Comparison of ENCODE assay signal across 12 cellular contexts in the genomic region with DNA sequence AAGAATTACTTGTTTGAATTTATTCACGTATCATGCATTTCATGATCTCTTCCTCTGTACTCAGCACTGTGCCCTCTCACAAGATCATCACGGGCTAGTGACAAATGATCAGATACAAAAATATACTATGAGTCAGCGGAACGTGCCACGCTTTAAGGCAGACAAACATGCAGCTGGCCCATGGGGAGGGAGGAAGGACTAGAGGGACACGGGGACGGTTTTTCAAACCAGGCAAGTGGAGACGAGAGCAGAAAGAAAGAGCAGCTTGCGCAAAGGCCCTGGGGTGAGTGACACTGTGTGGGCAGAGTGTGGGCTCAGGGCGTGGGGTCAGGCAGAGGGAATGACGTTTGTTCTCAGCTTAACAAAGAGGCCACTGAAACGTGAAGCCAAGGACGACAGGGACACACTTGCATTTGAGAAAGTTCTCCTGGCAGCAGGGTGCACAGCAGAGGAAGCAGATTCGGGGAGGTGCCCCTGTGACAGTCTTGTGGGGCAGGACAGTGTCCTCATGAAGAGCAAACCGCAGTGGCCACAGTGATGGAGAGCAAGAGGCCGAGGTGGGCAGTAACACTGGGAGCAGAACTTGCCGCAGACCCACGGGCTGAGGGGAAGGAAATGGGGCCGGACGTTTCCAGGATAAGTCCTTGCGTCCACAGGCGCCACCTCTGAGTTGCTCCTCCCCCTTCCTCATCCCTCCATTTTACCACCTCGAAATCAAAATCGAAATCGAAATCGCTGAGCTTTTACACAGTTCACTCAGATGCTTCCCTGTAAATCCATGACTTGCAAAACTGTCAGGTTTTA. TPM values are rescaled to one million over a fixed set of nuclear protein-coding genes. Genes with fewer than 3 reads are reported as not detected.
A peak's percentile ranks its signal among the peaks of the same experiment; 100 is the strongest.
DNase-seq lines count a peak whose midpoint lies in the region; ATAC-seq, FAIRE-seq and TF ChIP-seq lines count a peak whose summit lies in the region.
"Had no signal": no experiment of that assay in that cellular context is flagged by ENCODE, and none has a peak within 500 bp of the region (broad histone marks: within the 10 kb centered on the region; RNA-seq: fewer than 3 reads in every experiment).

No MANE protein-coding gene starts in this region.

- H3K36me3 Mint-ChIP-seq in CD14-positive monocyte: no peaks in the 10 kb centered on the region

- TF ChIP-seq EP300 in K562 (IDR thresholded peaks at IDR 0.05; ENCODE audit: low read length): no peak

- H4K20me1 ChIP-seq in K562 (replicated peaks; ENCODE audit: control insufficient read depth, insufficient read depth, low read length): no peaks in the 10 kb centered on the region

- CTCF ChIA-PET in K562 (lab: Yijun Ruan, JAX; ENCODE audit: low intra/inter-chr PET ratio): no interaction called here

- no peak overlapping the region for H3K27ac ChIP-seq in K562 (ENCODE audit: extremely low read depth, low read depth, low read length)
- peak overlapping the region; percentile 13 to 86 for H3K27ac ChIP-seq in lung (ENCODE audit: low read depth in 1 of 2, low read length in 1 of 2)

- peaks cover 0 to 4% (median 2%) of the 10 kb centered on the region in 7 donors for H3K9me3 Mint-ChIP-seq in CD14-positive monocyte

- no peaks in the 10 kb centered on the region; a peak in 1 of 5 replicates for H3K4me1 ChIP-seq in K562 (replicated peaks in 1 of 2; ENCODE audit: control insufficient read depth in 2 of 2, insufficient read depth in 2 of 2, low read length in 2 of 2)
- peaks cover 6 to 29% of the 10 kb centered on the region in 2 donors for H3K4me1 ChIP-seq in lung (ENCODE audit: control insufficient read depth in 2 of 2, insufficient read depth in 2 of 2, low read length in 2 of 2)

- H3K27me3 ChIP-seq in K562 (ENCODE audit: control insufficient read depth in 2 of 2, insufficient read depth in 2 of 2, low read length in 2 of 2) (peaks cover 23 to 85% of the 10 kb centered on the region in 2 experiments; a peak in 4 of 5 replicates), lung (ENCODE audit: control insufficient read depth, insufficient read depth) (no peaks in the 10 kb centered on the region)

- 1% methylated on average over 26 of the region's 26 CpGs for WGBS in K562 (ENCODE audit: insufficient coverage, low coverage, missing lambda C conversion rate)
- WGBS in lung, 2 donors: 55 to 59% methylated on average over 26 of the region's 26 CpGs

- TF ChIP-seq RAD21 in K562 (CRISPR knock-in tag; conservative IDR thresholded peaks at IDR 0.05 in 1 of 2, IDR thresholded peaks at IDR 0.05 in 1 of 2): no peak

- POLR2A ChIA-PET in K562 (lab: Yijun Ruan, JAX): interaction anchor here (0.5 kb wide), 1 partner anchor 287 kb away, joined by 4 read pairs; no protein-coding TSS in a partner anchor

- H3K27ac Mint-ChIP-seq in CD14-positive monocyte: peak overlapping the region in 4 of 7 donors; percentile 57 to 79 (median 70)
- H3K27ac Mint-ChIP-seq: CD4-positive, CD25-positive, alpha-beta regulatory T cell; progenitor cell of endocrine pancreas had no signal

- H3K9ac ChIP-seq in K562 (ENCODE audit: insufficient read depth in 1 of 2, low read depth in 2 of 2, low read length in 2 of 2): no peak overlapping the region

- H3K79me2 ChIP-seq in K562 (ENCODE audit: control insufficient read depth, insufficient read depth, low read length): no peaks in the 10 kb centered on the region

- no peak overlapping the region for H3K4me3 ChIP-seq in K562
- no peak overlapping the region for H3K4me3 ChIP-seq in lung

- no peak for TF ChIP-seq POLR2A in K562 (conservative IDR thresholded peaks at IDR 0.05)

- intact Hi-C loops in CD14-positive monocyte (cut with micrococcal nuclease) (no loop called here), K562 (cut with micrococcal nuclease) (no loop called here)

- no peak overlapping the region for H3K4me2 ChIP-seq in K562 (ENCODE audit: insufficient read depth, low read length)

- H3K4me3 Mint-ChIP-seq in CD14-positive monocyte: peak overlapping the region in 1 of 2 donors; percentile 39
- H3K4me3 Mint-ChIP-seq: CD4-positive, CD25-positive, alpha-beta regulatory T cell had no signal

- in situ Hi-C loops in K562 (cut with MboI): no loop called here

- ATAC-seq in K562 (peak; percentile 77), lung (ENCODE audit: insufficient read depth, low FRiP score) (peak; percentile 51), GM19023 (IDR thresholded peaks at IDR 0.05; ENCODE audit: unreplicated experiment) (no peak), GM21717 (IDR thresholded peaks at IDR 0.05; ENCODE audit: unreplicated experiment) (no peak)

- peaks cover 29 to 31% (median 29%) of the 10 kb centered on the region in 3 donors for H3K27me3 Mint-ChIP-seq in CD14-positive monocyte (ENCODE audit: low read depth in 3 of 3)

- no peak for TF ChIP-seq CTCF in CD14-positive monocyte (IDR thresholded peaks at IDR 0.05)
- TF ChIP-seq CTCF in K562 (IDR thresholded peaks at IDR 0.05 in 2 of 3, conservative IDR thresholded peaks at IDR 0.05 in 1 of 3; ENCODE audit: insufficient read depth in 2 of 3, low read depth in 1 of 3, low read length in 3 of 3): no peak
- TF ChIP-seq CTCF in lung (IDR thresholded peaks at IDR 0.05; ENCODE audit: control extremely low read depth, extremely low read depth): no peak
- TF ChIP-seq CTCF in GM20000 (IDR thresholded peaks at IDR 0.05; ENCODE audit: extremely low read depth, missing control alignments): no peak

- FAIRE-seq in K562 (lab: Jason Lieb, UNC): peak; percentile 70

- no peaks in the 10 kb centered on the region for H3K9me1 ChIP-seq in K562 (ENCODE audit: control insufficient read depth, insufficient read depth, low read length)

- peaks cover 8% of the 10 kb centered on the region for H3K4me1 Mint-ChIP-seq in CD14-positive monocyte

- H3K9me3 ChIP-seq in K562 (replicated peaks; ENCODE audit: control insufficient read depth, insufficient read depth, low read depth, low read length): no peaks in the 10 kb centered on the region
- H3K9me3 ChIP-seq in lung (ENCODE audit: control insufficient read depth in 2 of 2, insufficient read depth in 1 of 2, low read length in 1 of 2): no peaks in the 10 kb centered on the region

- BruUV-seq in K562 (replicated peaks; lab: Mats Ljungman, UMichigan): no TSS peak

- no peaks in the 10 kb centered on the region for H3K36me3 ChIP-seq in K562 (ENCODE audit: control insufficient read depth, insufficient read depth, low read length)
- H3K36me3 ChIP-seq in lung (ENCODE audit: control insufficient read depth in 2 of 2, insufficient read depth in 2 of 2, low read length in 2 of 2): no peaks in the 10 kb centered on the region

- no peak overlapping the region for H2AFZ ChIP-seq in K562 (ENCODE audit: low read depth, low read length)

- peak; percentile 77 for DNase-seq in CD14-positive monocyte (ENCODE audit: low spot score)
- peak; percentile 61 for DNase-seq in LHCN-M2 (ENCODE audit: low read depth)
- DNase-seq in K562 (ENCODE audit: extremely low read depth in 1 of 4, low spot score in 3 of 4): peak; percentile 21 to 41 (median 22)
- DNase-seq in lung (ENCODE audit: low spot score): no peak
- no peak for DNase-seq in GM20000 (ENCODE audit: low spot score)
- no peak for DNase-seq in activated T-cell treated with anti-CD3 and anti-CD28 coated beads for 4 hours
- DNase-seq: activated effector memory CD4-positive, alpha-beta T cell treated with Interleukin-2 at 50 U/mL for 16 hours; CD4-positive, CD25-positive, alpha-beta regulatory T cell; NCI-H2171 had no signal

RNA-seq across cellular contexts. Expression of a gene that starts 6.9 kb away (rescaled TPM):
- polyA plus RNA-seq in CD14-positive monocyte (1 to 10 TPM; 1.4 to 3.1 TPM), K562 (2011; rRNA removed) (0.31 and 1.0 TPM in 2 replicates), K562 (2014; fragmentation: Illumina TruSeq; extraction: Trizol) (0.39 and 1.00 TPM in 2 replicates), K562 (2014; fragmentation: Nextera tagmentation; extraction: Ambion mirVana) (under 1 TPM; 0.29 to 0.53 TPM), K562 (2014; rRNA removed) (0.84 TPM in 1 of 2 replicates, not detected in the other), lung (100 to 1,000 TPM in 1 of 2 donors, 10 to 100 TPM in 1; 61.9 to 102 TPM)
- total RNA-seq in LHCN-M2 (2014; rRNA removed) (32.4 and 43.7 TPM in 2 replicates), K562 (2014; rRNA removed) (0.78 and 0.86 TPM in 2 replicates), K562 (2014; rRNA removed; fragmentation: Illumina TruSeq; extraction: Trizol) (0.36 and 0.48 TPM in 2 replicates), K562 (2015; rRNA removed; fragmentation: Illumina TruSeq; extraction: Trizol) (0.49 and 0.65 TPM in 2 replicates), K562 (2021) (0.51 and 0.92 TPM in 2 replicates), lung (100 to 1,000 TPM; 109 to 185 TPM)
- polyA plus RNA-seq in LHCN-M2 (2012): 23.1 TPM
- total RNA-seq in K562 (2011; cell fraction: chromatin; rRNA removed; ENCODE audit: low replicate concordance): 0.67 TPM in 1 of 2 replicates, not detected in the other
- not detected in 2 replicates for total RNA-seq in K562 (2011; cell fraction: nucleolus; rRNA removed)
- 0.22 TPM in 1 of 2 replicates, not detected in the other for total RNA-seq in K562 (2011; cell fraction: nucleoplasm; rRNA removed)
- 0.31 and 1.4 TPM in 2 replicates for polyA plus RNA-seq in K562 (2011; cell fraction: cytosol; rRNA removed)
- polyA plus RNA-seq in K562 (2011; cell fraction: nucleus; rRNA removed): 1.1 and 6.2 TPM in 2 replicates
- polyA plus RNA-seq in K562 (2012): 0.69 and 1.4 TPM in 2 replicates
- 2.0 TPM in 1 of 2 replicates, not detected in the other for polyA minus RNA-seq in K562 (2011; rRNA and poly(A)+ RNA removed)
- not detected in 2 replicates for polyA minus RNA-seq in K562 (2011; cell fraction: cytosol; rRNA and poly(A)+ RNA removed)
- polyA minus RNA-seq in K562 (2011; cell fraction: nucleus; rRNA and poly(A)+ RNA removed): 0.54 and 2.2 TPM in 2 replicates

RNA-seq across cellular contexts. Expression of a gene that starts 47.5 kb away (rescaled TPM):
- polyA plus RNA-seq in CD14-positive monocyte: under 1 TPM; 0.11 to 0.33 TPM
- 0.06 TPM in 1 of 2 replicates, not detected in the other for total RNA-seq in LHCN-M2 (2014; rRNA removed)
- polyA plus RNA-seq in LHCN-M2 (2012): 0.17 TPM
- 0.19 TPM in 1 of 2 replicates, not detected in the other for total RNA-seq in K562 (2011; cell fraction: chromatin; rRNA removed; ENCODE audit: low replicate concordance)
- not detected in 2 replicates for total RNA-seq in K562 (2011; cell fraction: nucleolus; rRNA removed)
- total RNA-seq in K562 (2011; cell fraction: nucleoplasm; rRNA removed): not detected in 2 replicates
- total RNA-seq in K562 (2014; rRNA removed): not detected in 2 replicates
- 0.36 and 0.45 TPM in 2 replicates for total RNA-seq in K562 (2014; rRNA removed; fragmentation: Illumina TruSeq; extraction: Trizol)
- total RNA-seq in K562 (2015; rRNA removed; fragmentation: Illumina TruSeq; extraction: Trizol): 0.18 and 0.19 TPM in 2 replicates
- 0.11 TPM in 1 of 2 replicates, not detected in the other for total RNA-seq in K562 (2021)
- polyA plus RNA-seq in K562 (2011; rRNA removed): 0.50 and 0.56 TPM in 2 replicates
- 0.06 TPM in 1 of 2 replicates, not detected in the other for polyA plus RNA-seq in K562 (2011; cell fraction: cytosol; rRNA removed)
- 0.10 and 0.27 TPM in 2 replicates for polyA plus RNA-seq in K562 (2011; cell fraction: nucleus; rRNA removed)
- polyA plus RNA-seq in K562 (2012): 0.17 and 0.33 TPM in 2 replicates
- polyA plus RNA-seq in K562 (2014; fragmentation: Illumina TruSeq; extraction: Trizol): 0.46 and 0.50 TPM in 2 replicates
- polyA plus RNA-seq in K562 (2014; fragmentation: Nextera tagmentation; extraction: Ambion mirVana): 1 to 10 TPM; 1.3 to 1.7 TPM
- polyA plus RNA-seq in K562 (2014; rRNA removed): 0.09 and 0.12 TPM in 2 replicates
- polyA minus RNA-seq in K562 (2011; rRNA and poly(A)+ RNA removed): 0.48 and 1.1 TPM in 2 replicates
- polyA minus RNA-seq in K562 (2011; cell fraction: cytosol; rRNA and poly(A)+ RNA removed): not detected in 2 replicates
- polyA minus RNA-seq in K562 (2011; cell fraction: nucleus; rRNA and poly(A)+ RNA removed): 0.44 TPM in 1 of 2 replicates, not detected in the other
- total RNA-seq in lung: 10 to 100 TPM in 1 of 2 donors, 1 to 10 TPM in 1; 7.8 to 17.6 TPM
- polyA plus RNA-seq in lung: under 1 TPM; 0.30 to 0.77 TPM

Comparison
In these comparisons a context has a peak if more than half of its experiments do, and no peak if none do; other contexts are left out.
1. DNase-seq: peak in CD14-positive monocyte (single experiment), LHCN-M2 (single experiment) and K562 (4 of 4); none in lung (single experiment), GM20000 (single experiment) and activated T-cell treated with anti-CD3 and anti-CD28 coated beads for 4 hours (single experiment).
2. ATAC-seq: peak in K562 (single experiment) and lung (single experiment); none in GM19023 (single experiment) and GM21717 (single experiment).
3. RNA of a gene that starts 6.9 kb away (total RNA-seq): 109 to 185 TPM in lung and 32.4 to 43.7 TPM in LHCN-M2; 0.22 to 0.92 TPM in K562; every median in the first group is over 10 times any median in the second.